ENCODE assay signal across 2 cellular contexts in the genomic region with DNA sequence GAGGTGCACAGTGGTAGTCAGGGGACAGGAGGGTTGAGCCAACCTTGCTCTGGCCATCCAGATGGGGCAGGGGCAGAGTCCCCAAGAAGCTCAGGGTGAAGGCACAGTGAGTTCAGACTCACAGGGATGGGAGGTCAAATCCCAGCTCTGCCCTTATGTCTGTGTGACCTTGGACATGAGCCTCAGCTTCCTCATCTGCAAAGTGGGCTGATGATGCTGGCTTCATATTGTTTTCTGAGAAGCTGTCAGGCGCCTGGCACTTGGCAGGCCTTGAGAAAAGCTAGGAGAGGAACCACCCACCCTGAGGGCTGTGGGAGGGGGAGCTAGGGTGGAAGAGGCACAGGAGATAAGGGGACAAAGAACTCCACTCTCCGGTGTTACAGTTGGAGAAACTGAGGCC.
TF ChIP-seq lines count a peak whose summit lies in the region.

No MANE protein-coding gene starts in this region.

TF ChIP-seq in IMR-90, 13 proteins besides CTCF, POLR2A, EP300 and RAD21:
- TF ChIP-seq MAFK (IDR thresholded peaks at IDR 0.05; ENCODE audit: low read depth, low read length) = no peak
- TF ChIP-seq, protein P1, sequence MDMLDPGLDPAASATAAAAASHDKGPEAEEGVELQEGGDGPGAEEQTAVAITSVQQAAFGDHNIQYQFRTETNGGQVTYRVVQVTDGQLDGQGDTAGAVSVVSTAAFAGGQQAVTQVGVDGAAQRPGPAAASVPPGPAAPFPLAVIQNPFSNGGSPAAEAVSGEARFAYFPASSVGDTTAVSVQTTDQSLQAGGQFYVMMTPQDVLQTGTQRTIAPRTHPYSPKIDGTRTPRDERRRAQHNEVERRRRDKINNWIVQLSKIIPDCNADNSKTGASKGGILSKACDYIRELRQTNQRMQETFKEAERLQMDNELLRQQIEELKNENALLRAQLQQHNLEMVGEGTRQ (IDR thresholded peaks at IDR 0.05; ENCODE audit: low read depth, low read length) = no peak
- no peak for TF ChIP-seq SMC3 (IDR thresholded peaks at IDR 0.05; ENCODE audit: low read depth, low read length)
- TF ChIP-seq CHD1 (IDR thresholded peaks at IDR 0.05; ENCODE audit: low read depth, low read length) = no peak
- no peak for TF ChIP-seq RCOR1 (IDR thresholded peaks at IDR 0.05; ENCODE audit: insufficient replicate concordance, low read length)
- no peak for TF ChIP-seq FOS (IDR thresholded peaks at IDR 0.05; ENCODE audit: low read depth, low read length)
TF ChIP-seq in IMR-90: peak in this region for 0.

TF ChIP-seq in GM12878, 131 proteins besides CTCF, POLR2A, EP300 and RAD21:
- TF ChIP-seq RBBP5 (conservative IDR thresholded peaks at IDR 0.05) = no peak
- no peak for TF ChIP-seq NBN (IDR thresholded peaks at IDR 0.05)
- no peak for TF ChIP-seq IKZF1 (conservative IDR thresholded peaks at IDR 0.05)
- TF ChIP-seq, protein P2, sequence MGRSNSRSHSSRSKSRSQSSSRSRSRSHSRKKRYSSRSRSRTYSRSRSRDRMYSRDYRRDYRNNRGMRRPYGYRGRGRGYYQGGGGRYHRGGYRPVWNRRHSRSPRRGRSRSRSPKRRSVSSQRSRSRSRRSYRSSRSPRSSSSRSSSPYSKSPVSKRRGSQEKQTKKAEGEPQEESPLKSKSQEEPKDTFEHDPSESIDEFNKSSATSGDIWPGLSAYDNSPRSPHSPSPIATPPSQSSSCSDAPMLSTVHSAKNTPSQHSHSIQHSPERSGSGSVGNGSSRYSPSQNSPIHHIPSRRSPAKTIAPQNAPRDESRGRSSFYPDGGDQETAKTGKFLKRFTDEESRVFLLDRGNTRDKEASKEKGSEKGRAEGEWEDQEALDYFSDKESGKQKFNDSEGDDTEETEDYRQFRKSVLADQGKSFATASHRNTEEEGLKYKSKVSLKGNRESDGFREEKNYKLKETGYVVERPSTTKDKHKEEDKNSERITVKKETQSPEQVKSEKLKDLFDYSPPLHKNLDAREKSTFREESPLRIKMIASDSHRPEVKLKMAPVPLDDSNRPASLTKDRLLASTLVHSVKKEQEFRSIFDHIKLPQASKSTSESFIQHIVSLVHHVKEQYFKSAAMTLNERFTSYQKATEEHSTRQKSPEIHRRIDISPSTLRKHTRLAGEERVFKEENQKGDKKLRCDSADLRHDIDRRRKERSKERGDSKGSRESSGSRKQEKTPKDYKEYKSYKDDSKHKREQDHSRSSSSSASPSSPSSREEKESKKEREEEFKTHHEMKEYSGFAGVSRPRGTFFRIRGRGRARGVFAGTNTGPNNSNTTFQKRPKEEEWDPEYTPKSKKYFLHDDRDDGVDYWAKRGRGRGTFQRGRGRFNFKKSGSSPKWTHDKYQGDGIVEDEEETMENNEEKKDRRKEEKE (IDR thresholded peaks at IDR 0.05) = no peak
- no peak for TF ChIP-seq BRCA1 (IDR thresholded peaks at IDR 0.05; ENCODE audit: low read depth, low read length)
- TF ChIP-seq, protein P3, sequence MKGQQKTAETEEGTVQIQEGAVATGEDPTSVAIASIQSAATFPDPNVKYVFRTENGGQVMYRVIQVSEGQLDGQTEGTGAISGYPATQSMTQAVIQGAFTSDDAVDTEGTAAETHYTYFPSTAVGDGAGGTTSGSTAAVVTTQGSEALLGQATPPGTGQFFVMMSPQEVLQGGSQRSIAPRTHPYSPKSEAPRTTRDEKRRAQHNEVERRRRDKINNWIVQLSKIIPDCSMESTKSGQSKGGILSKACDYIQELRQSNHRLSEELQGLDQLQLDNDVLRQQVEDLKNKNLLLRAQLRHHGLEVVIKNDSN (IDR thresholded peaks at IDR 0.05; ENCODE audit: borderline replicate concordance, extremely low read length, insufficient read depth, low read depth, low read length) = no peak
- TF ChIP-seq CHD4 (IDR thresholded peaks at IDR 0.05) = no peak
- no peak for TF ChIP-seq CBX3 (IDR thresholded peaks at IDR 0.05; ENCODE audit: borderline replicate concordance, low read depth)
- no peak for TF ChIP-seq POU2F2 (IDR thresholded peaks at IDR 0.05; ENCODE audit: borderline replicate concordance, low read depth, low read length)
